Comparison of ENCODE assay signal across 23 cellular contexts in genomic region chr11:16769386-16769785, GRCh38.
"Had no signal": no experiment of that assay in that cellular context is flagged by ENCODE, and none has a peak within 500 bp of the region (broad histone marks: within the 10 kb centered on the region; RNA-seq: fewer than 3 reads in every experiment).

No MANE protein-coding gene starts in this region.

- ATAC-seq: activated CD4-positive, alpha-beta T cell treated with anti-CD3 and anti-CD28 coated beads for 36 hours; activated CD8-positive, alpha-beta T cell treated with anti-CD3 and anti-CD28 coated beads, Interleukin-2, amount 10 ng/mL, durations not matched to agents 7 days and 5 days; activated T-cell treated with anti-CD3 and anti-CD28 coated beads, Interleukin-2, amount 50 U/mL, for 4 hours; activated T-helper 17 cell treated with anti-CD3 and anti-CD28 coated beads, Interleukin-2, amount 50 U/mL, for 72 hours had no signal

- H3K9me3 Mint-ChIP-seq: activated CD4-positive, alpha-beta memory T cell treated with anti-CD3 and anti-CD28 coated beads for 36 hours; activated CD4-positive, alpha-beta T cell treated with anti-CD3 and anti-CD28 coated beads, Interleukin-2, amount 10 ng/mL, durations not matched to agents 24 days and 14 days; activated T-cell treated with anti-CD3 and anti-CD28 coated beads, Interleukin-2, amount 50 U/mL, for 4 hours; activated T-helper 17 cell treated with anti-CD3 and anti-CD28 coated beads, Interleukin-2, amount 50 U/mL, for 72 hours; central memory CD8-positive, alpha-beta T cell; dendritic cell treated with granulocyte-macrophage colony-stimulating factor and Interleukin-4, amounts not matched to agents 40 ng/mL and 50 ng/mL, for 4 days; endodermal cell had no signal

- H3K27ac Mint-ChIP-seq: activated CD4-positive, alpha-beta memory T cell treated with anti-CD3 and anti-CD28 coated beads for 36 hours; activated CD4-positive, alpha-beta T cell treated with anti-CD3 and anti-CD28 coated beads for 36 hours; activated CD4-positive, alpha-beta T cell treated with anti-CD3 and anti-CD28 coated beads, Interleukin-2, amount 10 ng/mL, durations not matched to agents 24 days and 14 days; activated CD8-positive, alpha-beta T cell treated with anti-CD3 and anti-CD28 coated beads, Interleukin-2, amount 10 ng/mL, durations not matched to agents 7 days and 5 days; activated naive CD8-positive, alpha-beta T cell; activated T-helper 17 cell treated with anti-CD3 and anti-CD28 coated beads, Interleukin-2, amount 50 U/mL, for 72 hours; dendritic cell treated with granulocyte-macrophage colony-stimulating factor and Interleukin-4, amounts not matched to agents 40 ng/mL and 50 ng/mL, for 4 days; endodermal cell had no signal

- H3K27me3 Mint-ChIP-seq: activated CD4-positive, alpha-beta T cell treated with anti-CD3 and anti-CD28 coated beads for 36 hours; activated naive CD8-positive, alpha-beta T cell; activated T-helper 17 cell treated with anti-CD3 and anti-CD28 coated beads, Interleukin-2, amount 50 U/mL, for 72 hours had no signal

- H3K4me1 Mint-ChIP-seq: activated CD4-positive, alpha-beta T cell treated with anti-CD3 and anti-CD28 coated beads for 36 hours; activated CD4-positive, alpha-beta T cell treated with anti-CD3 and anti-CD28 coated beads, Interleukin-2, amount 10 ng/mL, durations not matched to agents 24 days and 14 days; activated T-helper 17 cell treated with anti-CD3 and anti-CD28 coated beads, Interleukin-2, amount 50 U/mL, for 72 hours; central memory CD8-positive, alpha-beta T cell had no signal

- H3K4me3 Mint-ChIP-seq: activated CD4-positive, alpha-beta memory T cell treated with anti-CD3 and anti-CD28 coated beads for 36 hours; activated CD4-positive, alpha-beta T cell treated with anti-CD3 and anti-CD28 coated beads for 36 hours; activated CD4-positive, alpha-beta T cell treated with anti-CD3 and anti-CD28 coated beads, Interleukin-2, amount 10 ng/mL, durations not matched to agents 24 days and 14 days; activated CD8-positive, alpha-beta T cell treated with anti-CD3 and anti-CD28 coated beads, Interleukin-2, amount 10 ng/mL, durations not matched to agents 7 days and 5 days; activated naive CD8-positive, alpha-beta T cell; activated T-cell treated with anti-CD3 and anti-CD28 coated beads, Interleukin-2, amount 50 U/mL, for 4 hours; activated T-helper 17 cell treated with anti-CD3 and anti-CD28 coated beads, Interleukin-2, amount 50 U/mL, for 72 hours; central memory CD8-positive, alpha-beta T cell; dendritic cell treated with granulocyte-macrophage colony-stimulating factor and Interleukin-4, amounts not matched to agents 40 ng/mL and 50 ng/mL, for 4 days; endodermal cell had no signal

- H3K36me3 Mint-ChIP-seq: activated CD4-positive, alpha-beta memory T cell treated with anti-CD3 and anti-CD28 coated beads for 36 hours; activated naive CD8-positive, alpha-beta T cell had no signal

- DNase-seq: activated CD4-positive, alpha-beta memory T cell treated with anti-CD3 and anti-CD28 coated beads for 36 hours; activated CD4-positive, alpha-beta T cell treated with anti-CD3 and anti-CD28 coated beads for 36 hours; activated CD4-positive, alpha-beta T cell treated with anti-CD3 and anti-CD28 coated beads, Interleukin-2, amount 10 ng/mL, durations not matched to agents 24 days and 14 days; activated CD4-positive, CD25-positive, alpha-beta regulatory T cell; activated CD4-positive, CD25-positive, alpha-beta regulatory T cell treated with anti-CD3 and anti-CD28 coated beads, Interleukin-2, amount 50 U/mL, for 72 hours; activated CD8-positive, alpha-beta T cell treated with anti-CD3 and anti-CD28 coated beads, Interleukin-2, amount 10 ng/mL, durations not matched to agents 7 days and 5 days; activated effector memory CD4-positive, alpha-beta T cell treated with Interleukin-2 at 50 U/mL for 16 hours; activated gamma-delta T cell treated with Interleukin-2 at 50 U/mL for 16 hours; activated naive CD4-positive, alpha-beta T cell treated with anti-CD3 and anti-CD28 coated beads, Interleukin-2, amount 50 U/mL, for 16 hours; activated naive CD4-positive, alpha-beta T cell treated with Interleukin-2 at 50 U/mL for 16 hours; activated T-cell treated with anti-CD3 and anti-CD28 coated beads, Interleukin-2, amount 50 U/mL, for 4 hours; amniotic stem cell; anterior cingulate cortex; brain microvascular endothelial cell; dorsolateral prefrontal cortex; effector memory CD4-positive, alpha-beta T cell; endodermal cell; foreskin fibroblast; T-helper 2 cell had no signal
